9 cellular contexts compared by ENCODE assay signal in genomic region chr2:27442282-27442980, GRCh38. TPM values are rescaled to one million over a fixed set of nuclear protein-coding genes. Genes with fewer than 3 reads are reported as not detected.
A peak's percentile ranks its signal among the peaks of the same experiment; 100 is the strongest.
DNase-seq lines count a peak whose midpoint lies in the region; ATAC-seq and TF ChIP-seq lines count a peak whose summit lies in the region.
"Had no signal": no experiment of that assay in that cellular context is flagged by ENCODE, and none has a peak within 500 bp of the region (broad histone marks: within the 10 kb centered on the region; RNA-seq: fewer than 3 reads in every experiment).

KRTCAP3 (plus strand) TSS chr2:27442381; CDS start chr2:27442413, 32 bp downstream.

- H3K9me3 Mint-ChIP-seq in HFFc6 (no peaks in the 10 kb centered on the region), natural killer cell (no peaks in the 10 kb centered on the region)
- H3K9me3 Mint-ChIP-seq in effector memory CD8-positive, alpha-beta T cell, result no peaks in the 10 kb centered on the region

- H3K4me1 Mint-ChIP-seq in HFFc6 (ENCODE audit: low read depth), result no peaks in the 10 kb centered on the region
- peaks cover 4 to 10% of the 10 kb centered on the region in 2 donors for H3K4me1 Mint-ChIP-seq in effector memory CD8-positive, alpha-beta T cell (ENCODE audit: low read depth in 2 of 2)
- peaks cover 0 to 6% of the 10 kb centered on the region in 2 donors for H3K4me1 Mint-ChIP-seq in natural killer cell

- peak; percentile 87 for ATAC-seq in effector memory CD8-positive, alpha-beta T cell (replicated peaks)
- ATAC-seq in natural killer cell (peak; percentile 49 to 71 (median 53)), HG02571 (IDR thresholded peaks at IDR 0.05; ENCODE audit: unreplicated experiment) (no peak)

- DNase-seq in HFFc6, result no peak
- DNase-seq in effector memory CD8-positive, alpha-beta T cell, result peak in 2 of 3 experiments; percentile 38 to 44
- peak; percentile 23 for DNase-seq in natural killer cell
- DNase-seq in ureter (ENCODE audit: low spot score), result peak; percentile 54
- no peak for DNase-seq in KG1 (lab: John Stamatoyannopoulos, UW)
- no peak for DNase-seq in medulla oblongata (ENCODE audit: extremely low spot score)

- H3K27ac ChIP-seq in VCaP, result peak within 1 kb of the TSS; percentile 72

- no peak within 1 kb of the TSS for H3K27ac Mint-ChIP-seq in HFFc6
- H3K27ac Mint-ChIP-seq in effector memory CD8-positive, alpha-beta T cell, result peak within 1 kb of the TSS; percentile 13 to 62
- H3K27ac Mint-ChIP-seq in natural killer cell, result peak within 1 kb of the TSS; percentile 48 to 62

- intact Hi-C loops in natural killer cell (cut with micrococcal nuclease), result no loop called here

- H3K27me3 Mint-ChIP-seq in HFFc6 (ENCODE audit: insufficient read depth), result peaks cover 3% of the 10 kb centered on the region
- H3K27me3 Mint-ChIP-seq in effector memory CD8-positive, alpha-beta T cell, result no peaks in the 10 kb centered on the region
- H3K27me3 Mint-ChIP-seq in natural killer cell (ENCODE audit: low read depth in 2 of 2), result no peaks in the 10 kb centered on the region

- H3K4me3 Mint-ChIP-seq in HFFc6, result no peak within 1 kb of the TSS
- H3K4me3 Mint-ChIP-seq in effector memory CD8-positive, alpha-beta T cell, result peak within 1 kb of the TSS; percentile 15 to 19
- no peak within 1 kb of the TSS for H3K4me3 Mint-ChIP-seq in natural killer cell

- H3K36me3 Mint-ChIP-seq in HFFc6 (ENCODE audit: low read depth) (peaks cover 29% of the 10 kb centered on the region), natural killer cell (peaks cover 10% of the 10 kb centered on the region)
- peaks cover 68% of the 10 kb centered on the region for H3K36me3 Mint-ChIP-seq in effector memory CD8-positive, alpha-beta T cell (ENCODE audit: insufficient read depth)

- TF ChIP-seq CTCF in HFFc6 (IDR thresholded peaks at IDR 0.05) (0 out of 2 replicates have a peak, but pooled peaks have one; percentile 24), VCaP (conservative IDR thresholded peaks at IDR 0.05) (peak; percentile 57), natural killer cell (IDR thresholded peaks at IDR 0.05) (no peak)

RNA-seq across cellular contexts. Expression of gene KRTCAP3, which starts in this region (rescaled TPM):
- 1 to 10 TPM in 2 of 6 experiments, under 1 TPM in 4; 0.34 to 1.3 (median 0.65) TPM for total RNA-seq in HFFc6 (2021; fragmentation: NEBNext Ultra II Directional; extraction: Animal tissue kit (Norgen Biotek cat#: 25700))
- total RNA-seq in natural killer cell, result 1 to 10 TPM; 4.4 to 8.4 (median 5.1) TPM
- total RNA-seq in ureter, result 52.9 TPM
- total RNA-seq: lung microvascular endothelial cell had no signal

Comparison
In these comparisons a context has a peak if more than half of its experiments do, and no peak if none do; other contexts are left out.
1. DNase-seq: peak in effector memory CD8-positive, alpha-beta T cell (2 of 3), natural killer cell (single experiment) and ureter (single experiment); none in HFFc6 (single experiment), KG1 (single experiment) and medulla oblongata (single experiment).
2. H3K4me3 Mint-ChIP-seq: peak in effector memory CD8-positive, alpha-beta T cell (2 of 2); none in HFFc6 (single experiment) and natural killer cell (single experiment).